Comparison of ENCODE assay signal across 1 cellular context in the genomic region with DNA sequence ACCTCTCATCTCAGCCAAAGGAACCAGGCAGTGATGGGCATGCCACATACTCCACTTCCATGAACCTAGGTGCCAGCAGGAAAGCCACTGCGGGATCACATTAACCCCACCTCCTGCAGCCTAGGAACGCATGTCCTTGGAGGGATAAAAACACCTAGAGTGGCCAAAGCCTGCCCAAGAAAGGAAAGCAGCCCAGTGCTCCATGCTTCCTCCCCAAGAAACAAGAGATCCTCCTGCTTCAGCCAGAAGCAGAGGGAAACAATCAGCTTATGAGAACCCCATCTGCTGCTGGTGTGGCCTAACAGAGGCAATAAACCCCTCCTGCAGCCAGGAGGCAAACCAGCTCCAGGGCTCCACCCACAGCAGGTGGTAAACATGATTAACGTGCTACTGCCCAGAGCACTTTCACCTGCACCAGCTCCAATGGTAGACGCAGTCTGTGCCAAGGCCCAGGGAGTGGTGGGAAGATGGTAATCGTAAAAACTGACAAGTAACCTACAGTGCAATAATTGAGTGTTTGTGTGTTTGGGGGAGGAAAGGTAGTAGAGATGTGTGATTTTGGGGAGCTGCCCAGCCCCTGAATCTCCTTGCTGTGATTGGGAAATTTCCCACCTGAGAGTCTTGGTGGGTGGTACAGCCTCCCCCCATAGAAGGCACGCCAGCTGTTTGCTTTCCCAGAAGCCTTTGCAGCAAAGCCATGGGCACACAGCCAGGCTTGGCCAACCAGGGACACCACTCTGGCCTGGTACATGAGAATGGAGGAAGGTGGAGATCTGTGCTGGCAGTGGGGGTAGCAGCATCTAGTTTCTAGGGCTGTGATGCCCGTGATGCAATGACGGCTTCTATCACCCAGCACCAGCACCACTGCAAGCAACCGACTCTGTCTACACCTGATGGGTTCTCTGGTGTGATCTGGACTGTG.
TF ChIP-seq lines count a peak whose summit lies in the region.

No MANE protein-coding gene starts in this region.

TF ChIP-seq in K562, 482 proteins besides CTCF, POLR2A, EP300 and RAD21:
- TF ChIP-seq NFIC (IDR thresholded peaks at IDR 0.05) (peak; percentile 5; the same call in 1 of the 2 replicates), ZNF263 (CRISPR knock-in tag; IDR thresholded peaks at IDR 0.05; ENCODE audit: borderline replicate concordance) (peak; percentile 57; the same call in 1 of the 2 replicates)
- TF ChIP-seq, protein P1, sequence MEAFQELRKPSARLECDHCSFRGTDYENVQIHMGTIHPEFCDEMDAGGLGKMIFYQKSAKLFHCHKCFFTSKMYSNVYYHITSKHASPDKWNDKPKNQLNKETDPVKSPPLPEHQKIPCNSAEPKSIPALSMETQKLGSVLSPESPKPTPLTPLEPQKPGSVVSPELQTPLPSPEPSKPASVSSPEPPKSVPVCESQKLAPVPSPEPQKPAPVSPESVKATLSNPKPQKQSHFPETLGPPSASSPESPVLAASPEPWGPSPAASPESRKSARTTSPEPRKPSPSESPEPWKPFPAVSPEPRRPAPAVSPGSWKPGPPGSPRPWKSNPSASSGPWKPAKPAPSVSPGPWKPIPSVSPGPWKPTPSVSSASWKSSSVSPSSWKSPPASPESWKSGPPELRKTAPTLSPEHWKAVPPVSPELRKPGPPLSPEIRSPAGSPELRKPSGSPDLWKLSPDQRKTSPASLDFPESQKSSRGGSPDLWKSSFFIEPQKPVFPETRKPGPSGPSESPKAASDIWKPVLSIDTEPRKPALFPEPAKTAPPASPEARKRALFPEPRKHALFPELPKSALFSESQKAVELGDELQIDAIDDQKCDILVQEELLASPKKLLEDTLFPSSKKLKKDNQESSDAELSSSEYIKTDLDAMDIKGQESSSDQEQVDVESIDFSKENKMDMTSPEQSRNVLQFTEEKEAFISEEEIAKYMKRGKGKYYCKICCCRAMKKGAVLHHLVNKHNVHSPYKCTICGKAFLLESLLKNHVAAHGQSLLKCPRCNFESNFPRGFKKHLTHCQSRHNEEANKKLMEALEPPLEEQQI (IDR thresholded peaks at IDR 0.05) = no peak
